Comparison of ENCODE assay signal across 2 cellular contexts in the genomic region with DNA sequence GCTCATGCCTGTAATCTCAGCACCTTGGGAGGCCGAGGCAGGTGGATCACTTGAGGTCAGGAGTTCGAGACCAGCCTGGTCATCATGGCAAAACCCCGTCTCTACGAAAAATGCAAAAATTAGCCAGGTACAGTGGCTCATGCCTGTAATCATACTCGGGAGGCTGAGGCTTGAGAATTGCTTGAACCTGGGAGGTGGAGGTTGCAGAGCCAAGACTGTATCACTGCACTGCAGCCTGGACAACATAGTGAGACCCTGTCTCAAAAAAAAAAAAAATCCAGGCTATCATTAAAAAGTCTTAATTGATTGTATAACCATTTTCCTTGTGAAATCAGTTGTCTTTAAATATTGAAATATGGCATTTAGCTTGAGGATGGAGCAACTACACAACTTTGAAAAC. TPM values are rescaled to one million over a fixed set of nuclear protein-coding genes. Genes with fewer than 3 reads are reported as not detected.
"Had no signal": no experiment of that assay in that cellular context is flagged by ENCODE, and none has a peak within 500 bp of the region (broad histone marks: within the 10 kb centered on the region; RNA-seq: fewer than 3 reads in every experiment).

No MANE protein-coding gene starts in this region.

RNA-seq across cellular contexts. Expression of a gene that starts 15.0 kb away (rescaled TPM):
- total RNA-seq: HT1080, MCF 10A had no signal
